10 cellular contexts compared by ENCODE assay signal in the genomic region with DNA sequence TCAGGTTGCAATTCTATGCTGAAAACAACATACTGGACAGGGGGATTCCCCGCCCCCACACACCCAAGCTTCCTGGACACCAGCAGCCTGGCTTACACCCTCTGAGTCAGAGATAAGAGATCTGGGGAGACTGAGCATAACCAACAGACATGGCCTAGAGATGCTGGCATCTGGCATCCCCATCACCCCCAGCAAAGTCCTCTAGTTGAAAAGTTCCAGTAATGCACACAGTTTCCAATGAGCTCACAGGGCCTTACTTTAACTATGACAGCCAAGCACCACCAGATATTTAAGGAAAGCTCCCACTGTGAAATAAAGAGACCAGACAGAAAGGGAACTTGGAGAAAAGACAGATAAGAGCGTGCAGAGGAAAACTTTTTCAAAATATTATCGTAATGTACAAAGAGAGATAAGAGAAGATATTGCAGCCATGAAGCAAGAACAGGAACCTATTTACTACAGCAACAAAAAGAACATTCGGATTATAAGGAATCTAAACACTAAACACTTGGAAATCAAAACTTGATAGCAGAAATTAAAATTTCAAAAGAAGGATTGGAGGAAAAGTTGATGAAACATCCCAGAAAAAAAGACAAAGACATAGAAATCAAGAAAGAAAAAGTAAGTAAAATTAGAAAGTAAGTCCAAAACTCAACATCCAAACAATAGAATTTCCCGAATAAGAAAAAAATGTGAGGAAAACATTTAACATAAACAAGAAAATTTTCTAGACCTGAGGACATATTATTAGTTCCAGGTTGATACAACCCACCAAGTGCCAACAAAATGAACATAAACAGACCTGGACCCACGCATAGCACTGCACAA. TPM values are rescaled to one million over a fixed set of nuclear protein-coding genes. Genes with fewer than 3 reads are reported as not detected.
DNase-seq lines count a peak whose midpoint lies in the region; ATAC-seq and TF ChIP-seq lines count a peak whose summit lies in the region.
"Had no signal": no experiment of that assay in that cellular context is flagged by ENCODE, and none has a peak within 500 bp of the region (broad histone marks: within the 10 kb centered on the region; RNA-seq: fewer than 3 reads in every experiment).

No MANE protein-coding gene starts in this region.

- no peak overlapping the region for H3K4me3 Mint-ChIP-seq in activated naive CD4-positive, alpha-beta T cell treated with anti-CD3 and anti-CD28 coated beads, Interleukin-2, amount 10 ng/mL, durations not matched to agents 7 days and 5 days
- H3K4me3 Mint-ChIP-seq in mesothelial cell of epicardium: no peak overlapping the region

- peaks cover 22% of the 10 kb centered on the region for H3K27me3 Mint-ChIP-seq in activated naive CD4-positive, alpha-beta T cell treated with anti-CD3 and anti-CD28 coated beads, Interleukin-2, amount 10 ng/mL, durations not matched to agents 7 days and 5 days
- H3K27me3 Mint-ChIP-seq in mesothelial cell of epicardium (ENCODE audit: low read depth): no peaks in the 10 kb centered on the region

- H3K36me3 Mint-ChIP-seq in activated naive CD4-positive, alpha-beta T cell treated with anti-CD3 and anti-CD28 coated beads, Interleukin-2, amount 10 ng/mL, durations not matched to agents 7 days and 5 days: no peaks in the 10 kb centered on the region
- no peaks in the 10 kb centered on the region for H3K36me3 Mint-ChIP-seq in mesothelial cell of epicardium

- DNase-seq in CD1c-positive myeloid dendritic cell (ENCODE audit: extremely low spot score) (peak; percentile 71), M059J (ENCODE audit: low read depth) (peak; percentile 73), mesothelial cell of epicardium (ENCODE audit: low spot score in 2 of 2, unreplicated experiment in 2 of 2) (no peak), sciatic nerve (ENCODE audit: low spot score) (no peak), occipital lobe (lab: John Stamatoyannopoulos, UW) (no peak)
- peak; percentile 37 for DNase-seq in activated naive CD4-positive, alpha-beta T cell treated with anti-CD3 and anti-CD28 coated beads, Interleukin-2, amount 10 ng/mL, durations not matched to agents 7 days and 5 days
- DNase-seq: NCI-H2227 treated with DMSO at 0.1 percent for 48 hours, sigmoid colon had no signal

- CTCF ChIA-PET in activated naive CD4-positive, alpha-beta T cell treated with anti-CD3 and anti-CD28 coated beads, Interleukin-2, amount 10 ng/mL, durations not matched to agents 7 days and 5 days (lab: Charles Lee): no interaction called here

- H3K27ac Mint-ChIP-seq in activated naive CD4-positive, alpha-beta T cell treated with anti-CD3 and anti-CD28 coated beads, Interleukin-2, amount 10 ng/mL, durations not matched to agents 7 days and 5 days: no peak overlapping the region
- H3K27ac Mint-ChIP-seq in mesothelial cell of epicardium: peak overlapping the region; percentile 84

- intact Hi-C loops in sciatic nerve (cut with DNase I): no loop called here

- peaks cover 4% of the 10 kb centered on the region for H3K4me1 Mint-ChIP-seq in activated naive CD4-positive, alpha-beta T cell treated with anti-CD3 and anti-CD28 coated beads, Interleukin-2, amount 10 ng/mL, durations not matched to agents 7 days and 5 days
- H3K4me1 Mint-ChIP-seq in mesothelial cell of epicardium: peaks cover 13% of the 10 kb centered on the region

- ATAC-seq in sciatic nerve: no peak
- no peak for ATAC-seq in GM21528 (IDR thresholded peaks at IDR 0.05; ENCODE audit: low FRiP score, unreplicated experiment)
- no peak for ATAC-seq in HG03439 (IDR thresholded peaks at IDR 0.05; ENCODE audit: unreplicated experiment)

- no peak for TF ChIP-seq CTCF in mesothelial cell of epicardium (IDR thresholded peaks at IDR 0.05; ENCODE audit: unreplicated experiment)

- no peaks in the 10 kb centered on the region for H3K9me3 Mint-ChIP-seq in activated naive CD4-positive, alpha-beta T cell treated with anti-CD3 and anti-CD28 coated beads, Interleukin-2, amount 10 ng/mL, durations not matched to agents 7 days and 5 days
- no peaks in the 10 kb centered on the region for H3K9me3 Mint-ChIP-seq in mesothelial cell of epicardium

RNA-seq across cellular contexts. Expression of gene ALOX15, which starts 17.2 kb away (rescaled TPM):
- total RNA-seq in M059J (2014; rRNA removed; shearing (Covaris generic)): not detected in 2 replicates
- total RNA-seq in mesothelial cell of epicardium (0.18 to 0.45 TPM (median 0.36 TPM) in 3 replicates), sciatic nerve (0.45 TPM), occipital lobe (not detected)

RNA-seq across cellular contexts. Expression of gene PELP1, which starts 45.2 kb away (rescaled TPM):
- total RNA-seq in M059J (2014; rRNA removed; shearing (Covaris generic)): 12.5 and 20.8 TPM in 2 replicates
- total RNA-seq in mesothelial cell of epicardium (95.2 to 101 TPM (median 99.5 TPM) in 3 replicates), sciatic nerve (40.9 TPM), occipital lobe (33.5 TPM)

RNA-seq across cellular contexts. Expression of gene ARRB2, which starts 51.7 kb away (rescaled TPM):
- 12.5 and 15.4 TPM in 2 replicates for total RNA-seq in M059J (2014; rRNA removed; shearing (Covaris generic))
- total RNA-seq in mesothelial cell of epicardium: 34.9 to 39.7 TPM (median 38.7 TPM) in 3 replicates
- 107 TPM for total RNA-seq in sciatic nerve
- 10.5 TPM for total RNA-seq in occipital lobe

Comparison
In these comparisons a context has a peak if more than half of its experiments do, and no peak if none do; other contexts are left out.
1. DNase-seq: peak in CD1c-positive myeloid dendritic cell (single experiment), M059J (single experiment) and activated naive CD4-positive, alpha-beta T cell treated with anti-CD3 and anti-CD28 coated beads, Interleukin-2, amount 10 ng/mL, durations not matched to agents 7 days and 5 days (single experiment); none in mesothelial cell of epicardium (0 of 2), sciatic nerve (single experiment) and occipital lobe (single experiment).